ENCODE assay signal across 8 cellular contexts in genomic region chr18:62486290-62486964, GRCh38. TPM values are rescaled to one million over a fixed set of nuclear protein-coding genes. Genes with fewer than 3 reads are reported as not detected.
DNase-seq lines count a peak whose midpoint lies in the region; ATAC-seq and TF ChIP-seq lines count a peak whose summit lies in the region.

No MANE protein-coding gene starts in this region.

- TF ChIP-seq CTCF in left lung (IDR thresholded peaks at IDR 0.05), result no peak
- TF ChIP-seq CTCF in tibial nerve (IDR thresholded peaks at IDR 0.05), result no peak

- H3K4me3 ChIP-seq in left lung (no peak overlapping the region), tibial nerve (no peak overlapping the region)

- TF ChIP-seq POLR2A in tibial nerve (IDR thresholded peaks at IDR 0.05), result no peak

- ATAC-seq in HG03196 (IDR thresholded peaks at IDR 0.05; ENCODE audit: unreplicated experiment), result peak; percentile 64
- ATAC-seq in SK-N-SH treated with all-trans-retinoic acid at 6 μM for 48 hours, result peak; percentile 47
- peak; percentile 88 for ATAC-seq in left lung
- ATAC-seq in GM19395 (IDR thresholded peaks at IDR 0.05; ENCODE audit: unreplicated experiment), result no peak

- 68 to 70% methylated on average over 4 of the region's 4 CpGs for WGBS in tibial nerve, 2 donors

- H3K27me3 ChIP-seq in left lung (no peaks in the 10 kb centered on the region), tibial nerve (no peaks in the 10 kb centered on the region)

- H3K9me3 ChIP-seq in left lung, result peaks cover 0 to 4% of the 10 kb centered on the region in 2 donors
- peaks cover 0 to 9% (median under 1%) of the 10 kb centered on the region in 4 donors for H3K9me3 ChIP-seq in tibial nerve

- intact Hi-C loops in left lung (cut with DNase I), result no loop called here

- TF ChIP-seq EP300 in tibial nerve (IDR thresholded peaks at IDR 0.05), result no peak

- DNase-seq in DMS153 (lab: John Stamatoyannopoulos, UW) (peak; percentile 90), left lung (peak in 1 of 2 donors; percentile 37), T-helper 9 cell (no peak), epidermal melanocyte (ENCODE audit: insufficient read length, low spot score) (no peak), tibial nerve (ENCODE audit: low spot score in 2 of 2) (no peak)

- no peaks in the 10 kb centered on the region for H3K4me1 ChIP-seq in left lung
- H3K4me1 ChIP-seq in tibial nerve, result no peaks in the 10 kb centered on the region

- H3K36me3 ChIP-seq in left lung, result no peaks in the 10 kb centered on the region
- H3K36me3 ChIP-seq in tibial nerve, result no peaks in the 10 kb centered on the region

- peak overlapping the region; percentile 27 to 63 for H3K27ac ChIP-seq in left lung
- H3K27ac ChIP-seq in tibial nerve, result no peak overlapping the region

TF ChIP-seq in SK-N-SH treated with all-trans-retinoic acid at 6 μM for 48 hours, 23 proteins besides CTCF, POLR2A, EP300 and RAD21:
- TF ChIP-seq RARB (CRISPR knock-in tag; IDR thresholded peaks at IDR 0.05) (no peak), ARNTL (CRISPR knock-in tag; IDR thresholded peaks at IDR 0.05; ENCODE audit: borderline replicate concordance, low read depth) (no peak), ISL1 (CRISPR knock-in tag; IDR thresholded peaks at IDR 0.05) (no peak), ZNF565 (CRISPR knock-in tag; conservative IDR thresholded peaks at IDR 0.05; ENCODE audit: low read depth) (no peak), GLIS3 (CRISPR knock-in tag; IDR thresholded peaks at IDR 0.05) (no peak), ZNF70 (CRISPR knock-in tag; IDR thresholded peaks at IDR 0.05) (no peak)
TF ChIP-seq in SK-N-SH treated with all-trans-retinoic acid at 6 μM for 48 hours: peak in this region for 0.

RNA-seq across cellular contexts. Expression of gene ZCCHC2, which starts 36.4 kb away (rescaled TPM):
- total RNA-seq in left lung, result 10 to 100 TPM; 25.1 to 34.5 TPM
- 10 to 100 TPM; 32.4 to 49.4 (median 38.4) TPM for total RNA-seq in tibial nerve

Comparison
In these comparisons a context has a peak if more than half of its experiments do, and no peak if none do; other contexts are left out.
1. H3K27ac ChIP-seq: peak in left lung (2 of 2); none in tibial nerve (0 of 4).